Comparison of ENCODE assay signal across 1 cellular context in the genomic region with DNA sequence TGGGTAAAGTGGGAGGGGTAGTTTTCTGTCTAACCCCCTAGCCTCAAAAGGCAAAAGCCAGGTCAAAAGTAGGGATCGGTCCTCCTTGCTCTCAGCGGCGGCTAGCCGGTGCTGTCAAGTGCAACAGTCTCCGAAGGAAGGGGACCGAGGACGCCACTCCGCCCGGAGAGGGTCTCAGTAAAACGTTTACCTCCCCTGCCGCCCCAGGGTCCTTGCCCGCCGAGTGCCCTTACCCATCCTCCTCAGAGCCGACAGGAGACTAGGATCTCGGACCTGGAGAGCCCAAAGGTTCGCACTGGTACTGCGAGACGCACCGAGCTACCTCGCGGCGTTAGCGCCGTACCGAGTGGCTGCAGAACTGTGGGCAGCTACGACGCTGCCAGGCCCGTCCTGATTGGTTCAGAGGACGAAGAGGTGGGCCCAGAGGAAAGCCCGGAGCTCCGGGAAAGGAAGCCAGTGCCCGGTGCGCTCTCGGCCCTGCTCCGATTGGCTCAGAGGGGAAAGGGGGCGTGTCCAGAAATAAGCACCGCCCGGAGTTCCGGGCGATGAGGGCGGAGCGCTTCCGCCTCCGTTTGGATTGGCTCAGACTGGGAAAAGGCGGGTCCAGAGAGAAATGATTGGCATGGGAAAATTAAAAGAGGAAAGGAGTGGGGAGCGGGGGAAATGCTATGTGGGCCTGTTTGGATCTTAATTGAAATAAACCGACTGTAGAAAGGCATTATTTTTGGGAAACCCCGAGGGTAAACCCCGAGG.
A peak's percentile ranks its signal among the peaks of the same experiment; 100 is the strongest.
TF ChIP-seq lines count a peak whose summit lies in the region.
"Not testable (repeated sequence)": the region's sequence is repeated elsewhere in the genome, so short reads cannot be mapped to it uniquely, and the experiment has no call there.

A gene with protein sequence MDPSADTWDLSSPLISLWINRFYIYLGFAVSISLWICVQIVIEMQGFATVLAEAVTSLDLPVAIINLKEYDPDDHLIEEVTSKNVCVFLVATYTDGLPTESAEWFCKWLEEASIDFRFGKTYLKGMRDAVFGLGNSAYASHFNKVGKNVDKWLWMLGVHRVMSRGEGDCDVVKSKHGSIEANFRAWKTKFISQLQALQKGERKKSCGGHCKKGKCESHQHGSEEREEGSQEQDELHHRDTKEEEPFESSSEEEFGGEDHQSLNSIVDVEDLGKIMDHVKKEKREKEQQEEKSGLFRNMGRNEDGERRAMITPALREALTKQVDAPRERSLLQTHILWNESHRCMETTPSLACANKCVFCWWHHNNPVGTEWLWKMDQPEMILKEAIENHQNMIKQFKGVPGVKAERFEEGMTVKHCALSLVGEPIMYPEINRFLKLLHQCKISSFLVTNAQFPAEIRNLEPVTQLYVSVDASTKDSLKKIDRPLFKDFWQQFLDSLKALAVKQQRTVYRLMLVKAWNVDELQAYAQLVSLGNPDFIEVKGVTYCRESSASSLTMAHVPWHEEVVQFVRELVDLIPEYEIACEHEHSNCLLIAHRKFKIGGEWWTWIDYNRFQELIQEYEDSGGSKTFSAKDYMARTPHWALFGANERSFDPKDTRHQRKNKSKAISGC (minus strand): TSS at position 362 of the 753 bp plus-strand sequence. CDS start 125 bp downstream, at position 237.

TF ChIP-seq in HepG2, 621 proteins besides CTCF, POLR2A, EP300 and RAD21 (continued from another document and continues in another):
- TF ChIP-seq, protein P1, sequence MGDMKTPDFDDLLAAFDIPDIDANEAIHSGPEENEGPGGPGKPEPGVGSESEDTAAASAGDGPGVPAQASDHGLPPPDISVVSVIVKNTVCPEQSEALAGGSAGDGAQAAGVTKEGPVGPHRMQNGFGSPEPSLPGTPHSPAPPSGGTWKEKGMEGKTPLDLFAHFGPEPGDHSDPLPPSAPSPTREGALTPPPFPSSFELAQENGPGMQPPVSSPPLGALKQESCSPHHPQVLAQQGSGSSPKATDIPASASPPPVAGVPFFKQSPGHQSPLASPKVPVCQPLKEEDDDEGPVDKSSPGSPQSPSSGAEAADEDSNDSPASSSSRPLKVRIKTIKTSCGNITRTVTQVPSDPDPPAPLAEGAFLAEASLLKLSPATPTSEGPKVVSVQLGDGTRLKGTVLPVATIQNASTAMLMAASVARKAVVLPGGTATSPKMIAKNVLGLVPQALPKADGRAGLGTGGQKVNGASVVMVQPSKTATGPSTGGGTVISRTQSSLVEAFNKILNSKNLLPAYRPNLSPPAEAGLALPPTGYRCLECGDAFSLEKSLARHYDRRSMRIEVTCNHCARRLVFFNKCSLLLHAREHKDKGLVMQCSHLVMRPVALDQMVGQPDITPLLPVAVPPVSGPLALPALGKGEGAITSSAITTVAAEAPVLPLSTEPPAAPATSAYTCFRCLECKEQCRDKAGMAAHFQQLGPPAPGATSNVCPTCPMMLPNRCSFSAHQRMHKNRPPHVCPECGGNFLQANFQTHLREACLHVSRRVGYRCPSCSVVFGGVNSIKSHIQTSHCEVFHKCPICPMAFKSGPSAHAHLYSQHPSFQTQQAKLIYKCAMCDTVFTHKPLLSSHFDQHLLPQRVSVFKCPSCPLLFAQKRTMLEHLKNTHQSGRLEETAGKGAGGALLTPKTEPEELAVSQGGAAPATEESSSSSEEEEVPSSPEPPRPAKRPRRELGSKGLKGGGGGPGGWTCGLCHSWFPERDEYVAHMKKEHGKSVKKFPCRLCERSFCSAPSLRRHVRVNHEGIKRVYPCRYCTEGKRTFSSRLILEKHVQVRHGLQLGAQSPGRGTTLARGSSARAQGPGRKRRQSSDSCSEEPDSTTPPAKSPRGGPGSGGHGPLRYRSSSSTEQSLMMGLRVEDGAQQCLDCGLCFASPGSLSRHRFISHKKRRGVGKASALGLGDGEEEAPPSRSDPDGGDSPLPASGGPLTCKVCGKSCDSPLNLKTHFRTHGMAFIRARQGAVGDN (CRISPR knock-in tag; IDR thresholded peaks at IDR 0.05) = peak; percentile 77
- TF ChIP-seq GATAD1 (CRISPR knock-in tag; IDR thresholded peaks at IDR 0.05) (peak; percentile 53), ELF1 (CRISPR knock-in tag; IDR thresholded peaks at IDR 0.05) (peak; percentile 89), ERF (CRISPR knock-in tag; IDR thresholded peaks at IDR 0.05) (peak; percentile 34; the same call in 1 of the 2 replicates), GATAD2A (CRISPR knock-in tag; IDR thresholded peaks at IDR 0.05) (peak; percentile 23; the same call in 1 of the 2 replicates), SMAD3 (CRISPR knock-in tag; IDR thresholded peaks at IDR 0.05) (peak; percentile 61; the same call in 1 of the 2 replicates), MXI1 (IDR thresholded peaks at IDR 0.05; ENCODE audit: borderline replicate concordance, low read depth, low read length) (peak; percentile 80; the same call in 1 of the 3 replicates), ZNF768 (CRISPR knock-in tag; IDR thresholded peaks at IDR 0.05) (peak; percentile 19; the same call in 1 of the 2 replicates), SPEN (CRISPR knock-in tag; IDR thresholded peaks at IDR 0.05; ENCODE audit: low read depth) (peak; percentile 43; the same call in 1 of the 2 replicates), TAF1 (CRISPR knock-in tag; IDR thresholded peaks at IDR 0.05) (peak; percentile 93), GABPB1 (CRISPR knock-in tag; IDR thresholded peaks at IDR 0.05) (peak; percentile 90), NFYB (CRISPR knock-in tag; IDR thresholded peaks at IDR 0.05) (peak; percentile 90), ZNF3 (CRISPR knock-in tag; IDR thresholded peaks at IDR 0.05) (peak; percentile 73; the same call in 1 of the 2 replicates), ZSCAN9 (CRISPR knock-in tag; IDR thresholded peaks at IDR 0.05; ENCODE audit: borderline replicate concordance) (peak; percentile 38; the same call in 1 of the 2 replicates), KAT8 (CRISPR knock-in tag; IDR thresholded peaks at IDR 0.05) (peak; percentile 55), SP1 (CRISPR knock-in tag; IDR thresholded peaks at IDR 0.05) (peak; percentile 89), PITX1 (CRISPR knock-in tag; IDR thresholded peaks at IDR 0.05) (0 out of 2 replicates have a peak, but pooled peaks have one; percentile 33), ZNF121 (CRISPR knock-in tag; IDR thresholded peaks at IDR 0.05) (peak; percentile 92), POGZ (CRISPR knock-in tag; IDR thresholded peaks at IDR 0.05) (peak; percentile 55; the same call in 1 of the 2 replicates), GATA4 (IDR thresholded peaks at IDR 0.05; ENCODE audit: borderline replicate concordance, low read depth) (peak; percentile 63; the same call in 1 of the 2 replicates), KMT2A (CRISPR knock-in tag; IDR thresholded peaks at IDR 0.05) (peak; percentile 64), HNRNPL (IDR thresholded peaks at IDR 0.05; ENCODE audit: low read depth, low read length) (peak; percentile 67; the same call in 1 of the 2 replicates), ARNTL (CRISPR knock-in tag; IDR thresholded peaks at IDR 0.05) (0 out of 2 replicates have a peak, but pooled peaks have one; percentile 34)
- TF ChIP-seq, protein P2, sequence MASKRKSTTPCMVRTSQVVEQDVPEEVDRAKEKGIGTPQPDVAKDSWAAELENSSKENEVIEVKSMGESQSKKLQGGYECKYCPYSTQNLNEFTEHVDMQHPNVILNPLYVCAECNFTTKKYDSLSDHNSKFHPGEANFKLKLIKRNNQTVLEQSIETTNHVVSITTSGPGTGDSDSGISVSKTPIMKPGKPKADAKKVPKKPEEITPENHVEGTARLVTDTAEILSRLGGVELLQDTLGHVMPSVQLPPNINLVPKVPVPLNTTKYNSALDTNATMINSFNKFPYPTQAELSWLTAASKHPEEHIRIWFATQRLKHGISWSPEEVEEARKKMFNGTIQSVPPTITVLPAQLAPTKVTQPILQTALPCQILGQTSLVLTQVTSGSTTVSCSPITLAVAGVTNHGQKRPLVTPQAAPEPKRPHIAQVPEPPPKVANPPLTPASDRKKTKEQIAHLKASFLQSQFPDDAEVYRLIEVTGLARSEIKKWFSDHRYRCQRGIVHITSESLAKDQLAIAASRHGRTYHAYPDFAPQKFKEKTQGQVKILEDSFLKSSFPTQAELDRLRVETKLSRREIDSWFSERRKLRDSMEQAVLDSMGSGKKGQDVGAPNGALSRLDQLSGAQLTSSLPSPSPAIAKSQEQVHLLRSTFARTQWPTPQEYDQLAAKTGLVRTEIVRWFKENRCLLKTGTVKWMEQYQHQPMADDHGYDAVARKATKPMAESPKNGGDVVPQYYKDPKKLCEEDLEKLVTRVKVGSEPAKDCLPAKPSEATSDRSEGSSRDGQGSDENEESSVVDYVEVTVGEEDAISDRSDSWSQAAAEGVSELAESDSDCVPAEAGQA (IDR thresholded peaks at IDR 0.05; ENCODE audit: low read depth) = 0 out of 2 replicates have a peak, but pooled peaks have one; percentile 17
- TF ChIP-seq, protein P2 (CRISPR knock-in tag; IDR thresholded peaks at IDR 0.05; ENCODE audit: borderline replicate concordance) = not testable (repeated sequence)
- TF ChIP-seq, protein P3, sequence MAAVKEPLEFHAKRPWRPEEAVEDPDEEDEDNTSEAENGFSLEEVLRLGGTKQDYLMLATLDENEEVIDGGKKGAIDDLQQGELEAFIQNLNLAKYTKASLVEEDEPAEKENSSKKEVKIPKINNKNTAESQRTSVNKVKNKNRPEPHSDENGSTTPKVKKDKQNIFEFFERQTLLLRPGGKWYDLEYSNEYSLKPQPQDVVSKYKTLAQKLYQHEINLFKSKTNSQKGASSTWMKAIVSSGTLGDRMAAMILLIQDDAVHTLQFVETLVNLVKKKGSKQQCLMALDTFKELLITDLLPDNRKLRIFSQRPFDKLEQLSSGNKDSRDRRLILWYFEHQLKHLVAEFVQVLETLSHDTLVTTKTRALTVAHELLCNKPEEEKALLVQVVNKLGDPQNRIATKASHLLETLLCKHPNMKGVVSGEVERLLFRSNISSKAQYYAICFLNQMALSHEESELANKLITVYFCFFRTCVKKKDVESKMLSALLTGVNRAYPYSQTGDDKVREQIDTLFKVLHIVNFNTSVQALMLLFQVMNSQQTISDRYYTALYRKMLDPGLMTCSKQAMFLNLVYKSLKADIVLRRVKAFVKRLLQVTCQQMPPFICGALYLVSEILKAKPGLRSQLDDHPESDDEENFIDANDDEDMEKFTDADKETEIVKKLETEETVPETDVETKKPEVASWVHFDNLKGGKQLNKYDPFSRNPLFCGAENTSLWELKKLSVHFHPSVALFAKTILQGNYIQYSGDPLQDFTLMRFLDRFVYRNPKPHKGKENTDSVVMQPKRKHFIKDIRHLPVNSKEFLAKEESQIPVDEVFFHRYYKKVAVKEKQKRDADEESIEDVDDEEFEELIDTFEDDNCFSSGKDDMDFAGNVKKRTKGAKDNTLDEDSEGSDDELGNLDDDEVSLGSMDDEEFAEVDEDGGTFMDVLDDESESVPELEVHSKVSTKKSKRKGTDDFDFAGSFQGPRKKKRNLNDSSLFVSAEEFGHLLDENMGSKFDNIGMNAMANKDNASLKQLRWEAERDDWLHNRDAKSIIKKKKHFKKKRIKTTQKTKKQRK (IDR thresholded peaks at IDR 0.05; ENCODE audit: low read length) = 0 out of 2 replicates have a peak, but pooled peaks have one; percentile 23
- TF ChIP-seq, protein P4, sequence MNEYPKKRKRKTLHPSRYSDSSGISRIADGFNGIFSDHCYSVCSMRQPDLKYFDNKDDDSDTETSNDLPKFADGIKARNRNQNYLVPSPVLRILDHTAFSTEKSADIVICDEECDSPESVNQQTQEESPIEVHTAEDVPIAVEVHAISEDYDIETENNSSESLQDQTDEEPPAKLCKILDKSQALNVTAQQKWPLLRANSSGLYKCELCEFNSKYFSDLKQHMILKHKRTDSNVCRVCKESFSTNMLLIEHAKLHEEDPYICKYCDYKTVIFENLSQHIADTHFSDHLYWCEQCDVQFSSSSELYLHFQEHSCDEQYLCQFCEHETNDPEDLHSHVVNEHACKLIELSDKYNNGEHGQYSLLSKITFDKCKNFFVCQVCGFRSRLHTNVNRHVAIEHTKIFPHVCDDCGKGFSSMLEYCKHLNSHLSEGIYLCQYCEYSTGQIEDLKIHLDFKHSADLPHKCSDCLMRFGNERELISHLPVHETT (CRISPR knock-in tag; conservative IDR thresholded peaks at IDR 0.05) = peak; percentile 60; the same call in 1 of the 2 replicates
- TF ChIP-seq, protein P5, sequence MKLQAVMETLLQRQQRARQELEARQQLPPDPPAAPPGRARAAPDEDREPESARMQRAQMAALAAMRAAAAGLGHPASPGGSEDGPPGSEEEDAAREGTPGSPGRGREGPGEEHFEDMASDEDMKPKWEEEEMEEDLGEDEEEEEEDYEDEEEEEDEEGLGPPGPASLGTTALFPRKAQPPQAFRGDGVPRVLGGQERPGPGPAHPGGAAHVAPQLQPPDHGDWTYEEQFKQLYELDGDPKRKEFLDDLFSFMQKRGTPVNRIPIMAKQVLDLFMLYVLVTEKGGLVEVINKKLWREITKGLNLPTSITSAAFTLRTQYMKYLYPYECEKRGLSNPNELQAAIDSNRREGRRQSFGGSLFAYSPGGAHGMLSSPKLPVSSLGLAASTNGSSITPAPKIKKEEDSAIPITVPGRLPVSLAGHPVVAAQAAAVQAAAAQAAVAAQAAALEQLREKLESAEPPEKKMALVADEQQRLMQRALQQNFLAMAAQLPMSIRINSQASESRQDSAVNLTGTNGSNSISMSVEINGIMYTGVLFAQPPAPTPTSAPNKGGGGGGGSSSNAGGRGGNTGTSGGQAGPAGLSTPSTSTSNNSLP (IDR thresholded peaks at IDR 0.05; ENCODE audit: low read depth, low read length) = 0 out of 2 replicates have a peak, but pooled peaks have one; percentile 36
- TF ChIP-seq, protein P6, sequence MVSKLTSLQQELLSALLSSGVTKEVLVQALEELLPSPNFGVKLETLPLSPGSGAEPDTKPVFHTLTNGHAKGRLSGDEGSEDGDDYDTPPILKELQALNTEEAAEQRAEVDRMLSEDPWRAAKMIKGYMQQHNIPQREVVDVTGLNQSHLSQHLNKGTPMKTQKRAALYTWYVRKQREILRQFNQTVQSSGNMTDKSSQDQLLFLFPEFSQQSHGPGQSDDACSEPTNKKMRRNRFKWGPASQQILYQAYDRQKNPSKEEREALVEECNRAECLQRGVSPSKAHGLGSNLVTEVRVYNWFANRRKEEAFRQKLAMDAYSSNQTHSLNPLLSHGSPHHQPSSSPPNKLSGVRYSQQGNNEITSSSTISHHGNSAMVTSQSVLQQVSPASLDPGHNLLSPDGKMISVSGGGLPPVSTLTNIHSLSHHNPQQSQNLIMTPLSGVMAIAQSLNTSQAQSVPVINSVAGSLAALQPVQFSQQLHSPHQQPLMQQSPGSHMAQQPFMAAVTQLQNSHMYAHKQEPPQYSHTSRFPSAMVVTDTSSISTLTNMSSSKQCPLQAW (CRISPR knock-in tag; IDR thresholded peaks at IDR 0.05) = peak; percentile 73; the same call in 1 of the 2 replicates
- not testable (repeated sequence) for TF ChIP-seq SP1 (IDR thresholded peaks at IDR 0.05)
- TF ChIP-seq, protein P7, sequence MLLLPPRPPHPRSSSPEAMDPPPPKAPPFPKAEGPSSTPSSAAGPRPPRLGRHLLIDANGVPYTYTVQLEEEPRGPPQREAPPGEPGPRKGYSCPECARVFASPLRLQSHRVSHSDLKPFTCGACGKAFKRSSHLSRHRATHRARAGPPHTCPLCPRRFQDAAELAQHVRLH (CRISPR knock-in tag; IDR thresholded peaks at IDR 0.05; ENCODE audit: borderline replicate concordance, low read depth) = peak; percentile 62; the same call in 1 of the 2 replicates
